11 cellular contexts compared by ENCODE assay signal in genomic region chr12:52645120-52645761, GRCh38. TPM values are rescaled to one million over a fixed set of nuclear protein-coding genes. Genes with fewer than 3 reads are reported as not detected.
DNase-seq lines count a peak whose midpoint lies in the region; ATAC-seq and TF ChIP-seq lines count a peak whose summit lies in the region.
"Had no signal": no experiment of that assay in that cellular context is flagged by ENCODE, and none has a peak within 500 bp of the region (broad histone marks: within the 10 kb centered on the region; RNA-seq: fewer than 3 reads in every experiment).

No MANE protein-coding gene starts in this region.

- peaks cover 4 to 7% of the 10 kb centered on the region in 2 donors for H3K36me3 Mint-ChIP-seq in CD4-positive, alpha-beta memory T cell
- peaks cover 0 to 4% of the 10 kb centered on the region in 2 donors for H3K36me3 Mint-ChIP-seq in activated naive CD4-positive, alpha-beta T cell treated with anti-CD3 and anti-CD28 coated beads, Interleukin-2, amount 50 U/mL, for 72 hours

- no peaks in the 10 kb centered on the region for H3K36me3 ChIP-seq in CD4-positive, alpha-beta memory T cell (ENCODE audit: insufficient read depth, low read length)
- no peaks in the 10 kb centered on the region for H3K36me3 ChIP-seq in lung (ENCODE audit: control insufficient read depth in 2 of 2, insufficient read depth in 2 of 2, low read length in 2 of 2)
- H3K36me3 ChIP-seq: BLaER1, gastrocnemius medialis had no signal

- POLR2A ChIA-PET in CD4-positive, alpha-beta memory T cell (lab: Charles Lee; ENCODE audit: partially characterized antibody): interaction anchor here (0.9 to 2.2 kb wide), 8 partner anchors 12 to 59 kb away, joined by 3 to 20 read pairs (median 6); no protein-coding TSS in a partner anchor

- intact Hi-C loops in CD4-positive, alpha-beta memory T cell (cut with micrococcal nuclease): loop anchor here (1.0 to 5.0 kb wide), 2 partner anchors 35 to 47 kb away; no protein-coding TSS in a partner anchor

- peak overlapping the region; percentile 11 for H3K27ac ChIP-seq in CD4-positive, alpha-beta memory T cell (ENCODE audit: low read depth, low read length)
- no peak overlapping the region for H3K27ac ChIP-seq in lung (ENCODE audit: low read depth in 1 of 2, low read length in 1 of 2)
- H3K27ac ChIP-seq: BLaER1, gastrocnemius medialis had no signal

- H3K9me3 Mint-ChIP-seq in CD4-positive, alpha-beta memory T cell: peaks cover 0 to 5% (median 3%) of the 10 kb centered on the region in 8 donors
- H3K9me3 Mint-ChIP-seq in activated naive CD4-positive, alpha-beta T cell treated with anti-CD3 and anti-CD28 coated beads, Interleukin-2, amount 50 U/mL, for 72 hours: no peaks in the 10 kb centered on the region

- no peak for TF ChIP-seq CTCF in lung (IDR thresholded peaks at IDR 0.05; ENCODE audit: control extremely low read depth, extremely low read depth)

- peak; percentile 84 to 94 for ATAC-seq in activated naive CD4-positive, alpha-beta T cell treated with anti-CD3 and anti-CD28 coated beads, Interleukin-2, amount 50 U/mL, for 72 hours
- no peak for ATAC-seq in lung (ENCODE audit: insufficient read depth, low FRiP score)
- no peak for ATAC-seq in HG03378 (IDR thresholded peaks at IDR 0.05; ENCODE audit: unreplicated experiment)
- ATAC-seq in HG03565 (IDR thresholded peaks at IDR 0.05; ENCODE audit: unreplicated experiment): no peak
- ATAC-seq: gastrocnemius medialis had no signal

- H3K27ac Mint-ChIP-seq in CD4-positive, alpha-beta memory T cell: peak overlapping the region; percentile 92 to 100 (median 99)
- peak overlapping the region in 1 of 2 donors; percentile 49 for H3K27ac Mint-ChIP-seq in activated naive CD4-positive, alpha-beta T cell treated with anti-CD3 and anti-CD28 coated beads, Interleukin-2, amount 50 U/mL, for 72 hours

- WGBS in lung, 2 donors: 72 to 73% methylated on average over 7 of the region's 7 CpGs

- H3K27me3 ChIP-seq in CD4-positive, alpha-beta memory T cell (ENCODE audit: insufficient read depth, low read length): no peaks in the 10 kb centered on the region
- no peaks in the 10 kb centered on the region for H3K27me3 ChIP-seq in lung (ENCODE audit: control insufficient read depth, insufficient read depth)
- H3K27me3 ChIP-seq: BLaER1, gastrocnemius medialis had no signal

- peaks cover 0 to 4% of the 10 kb centered on the region in 2 donors for H3K27me3 Mint-ChIP-seq in CD4-positive, alpha-beta memory T cell

- peak overlapping the region in 7 of 8 donors; percentile 24 to 86 (median 77) for H3K4me3 Mint-ChIP-seq in CD4-positive, alpha-beta memory T cell

- CTCF ChIA-PET in CD4-positive, alpha-beta memory T cell (lab: Charles Lee; ENCODE audit: partially characterized antibody): interaction anchor here (0.9 to 2.3 kb wide), 6 partner anchors 37 to 225 kb away, joined by 3 to 6 read pairs (median 3); no protein-coding TSS in a partner anchor

- no peak overlapping the region for H3K4me3 ChIP-seq in CD4-positive, alpha-beta memory T cell (ENCODE audit: low read length in 2 of 2)
- no peak overlapping the region for H3K4me3 ChIP-seq in lung
- H3K4me3 ChIP-seq: BLaER1, gastrocnemius medialis had no signal

- H3K4me1 Mint-ChIP-seq in CD4-positive, alpha-beta memory T cell: peaks cover 30 to 85% (median 50%) of the 10 kb centered on the region in 4 donors

- DNase-seq in CD4-positive, alpha-beta memory T cell: peak; percentile 74 to 90 (median 84)
- DNase-seq in OCI-M1 (lab: John Stamatoyannopoulos, UW) (peak; percentile 28), lung (ENCODE audit: low spot score) (peak; percentile 17), NCI-H345 (lab: John Stamatoyannopoulos, UW) (no peak), NCI-H82 treated with DMSO at 0.1 percent for 48 hours (lab: John Stamatoyannopoulos, UW; ENCODE audit: unreplicated experiment) (no peak)
- no peak for DNase-seq in activated naive CD4-positive, alpha-beta T cell treated with anti-CD3 and anti-CD28 coated beads, Interleukin-2, amount 50 U/mL, for 72 hours (ENCODE audit: low spot score in 2 of 2)
- DNase-seq: gastrocnemius medialis had no signal

- H3K9me3 ChIP-seq in CD4-positive, alpha-beta memory T cell (ENCODE audit: control insufficient read depth in 1 of 2, low read length in 2 of 2): no peaks in the 10 kb centered on the region
- no peaks in the 10 kb centered on the region for H3K9me3 ChIP-seq in lung (ENCODE audit: control insufficient read depth in 2 of 2, insufficient read depth in 1 of 2, low read length in 1 of 2)
- H3K9me3 ChIP-seq: BLaER1, gastrocnemius medialis had no signal

- peaks cover 62% of the 10 kb centered on the region for H3K4me1 ChIP-seq in CD4-positive, alpha-beta memory T cell (ENCODE audit: insufficient read depth, low read length)
- H3K4me1 ChIP-seq in lung (ENCODE audit: control insufficient read depth in 2 of 2, insufficient read depth in 2 of 2, low read length in 2 of 2): no peaks in the 10 kb centered on the region
- H3K4me1 ChIP-seq: BLaER1, gastrocnemius medialis had no signal

RNA-seq across cellular contexts. Expression of gene KRT2, which starts 6.8 kb away (rescaled TPM):
- total RNA-seq in CD4-positive, alpha-beta memory T cell: under 1 TPM; 0.23 to 0.39 TPM
- under 1 TPM; 0.08 to 0.20 TPM for polyA plus RNA-seq in CD4-positive, alpha-beta memory T cell
- total RNA-seq in activated naive CD4-positive, alpha-beta T cell treated with anti-CD3 and anti-CD28 coated beads, Interleukin-2, amount 50 U/mL, for 72 hours: not detected
- not detected for total RNA-seq in lung
- polyA plus RNA-seq in lung: under 1 TPM in 1 of 2 donors, not detected in 1; 0.03 TPM
- total RNA-seq: gastrocnemius medialis, RPMI7951 had no signal

RNA-seq across cellular contexts. Expression of gene KRT73, which starts 26.9 kb away (rescaled TPM):
- 1 to 10 TPM; 5.7 to 6.0 TPM for total RNA-seq in CD4-positive, alpha-beta memory T cell
- polyA plus RNA-seq in CD4-positive, alpha-beta memory T cell: 1 to 10 TPM; 1.2 to 1.3 TPM
- 1 to 10 TPM in 1 of 2 donors, under 1 TPM in 1; 0.98 to 4.9 TPM for total RNA-seq in activated naive CD4-positive, alpha-beta T cell treated with anti-CD3 and anti-CD28 coated beads, Interleukin-2, amount 50 U/mL, for 72 hours
- total RNA-seq in lung: not detected
- polyA plus RNA-seq in lung: under 1 TPM in 1 of 2 donors, not detected in 1; 0.07 TPM
- total RNA-seq: gastrocnemius medialis, RPMI7951 had no signal

RNA-seq across cellular contexts. Expression of gene KRT1, which starts 35.0 kb away (rescaled TPM):
- under 1 TPM in 1 of 2 experiments, not detected in 1; 0.67 TPM for total RNA-seq in CD4-positive, alpha-beta memory T cell
- 10 to 100 TPM; 21.0 to 25.5 TPM for polyA plus RNA-seq in CD4-positive, alpha-beta memory T cell
- not detected for total RNA-seq in activated naive CD4-positive, alpha-beta T cell treated with anti-CD3 and anti-CD28 coated beads, Interleukin-2, amount 50 U/mL, for 72 hours
- total RNA-seq in lung: under 1 TPM; 0.09 to 0.82 TPM
- polyA plus RNA-seq in lung: not detected
- total RNA-seq: gastrocnemius medialis, RPMI7951 had no signal

RNA-seq across cellular contexts. Expression of gene KRT72, which starts 44.0 kb away (rescaled TPM):
- 1 to 10 TPM; 7.7 to 8.4 TPM for total RNA-seq in CD4-positive, alpha-beta memory T cell
- not detected for polyA plus RNA-seq in CD4-positive, alpha-beta memory T cell
- total RNA-seq in activated naive CD4-positive, alpha-beta T cell treated with anti-CD3 and anti-CD28 coated beads, Interleukin-2, amount 50 U/mL, for 72 hours: 1 to 10 TPM; 1.4 to 7.7 TPM
- total RNA-seq in lung: under 1 TPM in 1 of 2 donors, not detected in 1; 0.17 TPM
- polyA plus RNA-seq in lung: under 1 TPM; 0.14 TPM
- total RNA-seq: gastrocnemius medialis, RPMI7951 had no signal

RNA-seq across cellular contexts. Expression of gene KRT77, which starts 58.1 kb away (rescaled TPM):
- total RNA-seq in CD4-positive, alpha-beta memory T cell: not detected
- polyA plus RNA-seq in CD4-positive, alpha-beta memory T cell: not detected
- total RNA-seq in activated naive CD4-positive, alpha-beta T cell treated with anti-CD3 and anti-CD28 coated beads, Interleukin-2, amount 50 U/mL, for 72 hours: not detected
- total RNA-seq in lung: not detected
- polyA plus RNA-seq in lung: not detected
- total RNA-seq: gastrocnemius medialis, RPMI7951 had no signal

Comparison
In these comparisons a context has a peak if more than half of its experiments do, and no peak if none do; other contexts are left out.
1. DNase-seq: peak in CD4-positive, alpha-beta memory T cell (5 of 5), OCI-M1 (single experiment) and lung (single experiment); none in activated naive CD4-positive, alpha-beta T cell treated with anti-CD3 and anti-CD28 coated beads, Interleukin-2, amount 50 U/mL, for 72 hours (0 of 2), NCI-H345 (single experiment) and NCI-H82 treated with DMSO at 0.1 percent for 48 hours (single experiment).
2. ATAC-seq: peak in activated naive CD4-positive, alpha-beta T cell treated with anti-CD3 and anti-CD28 coated beads, Interleukin-2, amount 50 U/mL, for 72 hours (2 of 2); none in lung (single experiment), HG03378 (single experiment) and HG03565 (single experiment).